In genomic region chr4:2175990-2176698, GRCh38 we compare ENCODE assay signal across 13 cellular contexts.
DNase-seq lines count a peak whose midpoint lies in the region; ATAC-seq and TF ChIP-seq lines count a peak whose summit lies in the region.
"Had no signal": no experiment of that assay in that cellular context is flagged by ENCODE, and none has a peak within 500 bp of the region (broad histone marks: within the 10 kb centered on the region; RNA-seq: fewer than 3 reads in every experiment).

No MANE protein-coding gene starts in this region.

- no peaks in the 10 kb centered on the region for H3K36me3 Mint-ChIP-seq in activated CD4-positive, alpha-beta memory T cell treated with anti-CD3 and anti-CD28 coated beads, Interleukin-2, amount 10 ng/mL, durations not matched to agents 7 days and 5 days (ENCODE audit: low read depth)
- no peaks in the 10 kb centered on the region for H3K36me3 Mint-ChIP-seq in activated CD4-positive, alpha-beta memory T cell treated with anti-CD3 and anti-CD28 coated beads for 36 hours
- H3K36me3 Mint-ChIP-seq in CD4-positive, CD25-positive, alpha-beta regulatory T cell, result peaks cover 7% of the 10 kb centered on the region
- H3K36me3 Mint-ChIP-seq in effector memory CD8-positive, alpha-beta T cell (ENCODE audit: insufficient read depth), result no peaks in the 10 kb centered on the region

- no peaks in the 10 kb centered on the region for H3K27me3 Mint-ChIP-seq in activated CD4-positive, alpha-beta memory T cell treated with anti-CD3 and anti-CD28 coated beads, Interleukin-2, amount 10 ng/mL, durations not matched to agents 7 days and 5 days
- H3K27me3 Mint-ChIP-seq in activated CD4-positive, alpha-beta memory T cell treated with anti-CD3 and anti-CD28 coated beads for 36 hours, result no peaks in the 10 kb centered on the region
- no peaks in the 10 kb centered on the region for H3K27me3 Mint-ChIP-seq in CD4-positive, CD25-positive, alpha-beta regulatory T cell
- H3K27me3 Mint-ChIP-seq in effector memory CD8-positive, alpha-beta T cell, result no peaks in the 10 kb centered on the region
- H3K27me3 Mint-ChIP-seq: IgD-negative memory B cell had no signal

- peak overlapping the region; percentile 71 for H3K27ac Mint-ChIP-seq in activated CD4-positive, alpha-beta memory T cell treated with anti-CD3 and anti-CD28 coated beads, Interleukin-2, amount 10 ng/mL, durations not matched to agents 7 days and 5 days
- H3K27ac Mint-ChIP-seq in activated CD4-positive, alpha-beta memory T cell treated with anti-CD3 and anti-CD28 coated beads for 36 hours, result no peak overlapping the region
- H3K27ac Mint-ChIP-seq in CD4-positive, CD25-positive, alpha-beta regulatory T cell, result peak overlapping the region; percentile 5 to 78 (median 40)
- peak overlapping the region; percentile 51 to 74 for H3K27ac Mint-ChIP-seq in effector memory CD8-positive, alpha-beta T cell
- H3K27ac Mint-ChIP-seq: GM23338, H9, IgD-negative memory B cell had no signal

- TF ChIP-seq POLR2A in NB4 (IDR thresholded peaks at IDR 0.05; ENCODE audit: extremely low read depth, insufficient read length), result no peak

- no peaks in the 10 kb centered on the region for H3K27me3 ChIP-seq in CD4-positive, CD25-positive, alpha-beta regulatory T cell (ENCODE audit: control insufficient read depth, insufficient read depth, low read length)
- H3K27me3 ChIP-seq: BE2C had no signal

- POLR2A ChIA-PET in activated CD4-positive, alpha-beta memory T cell treated with anti-CD3 and anti-CD28 coated beads, Interleukin-2, amount 10 ng/mL, durations not matched to agents 7 days and 5 days (lab: Charles Lee), result interaction anchor here (1.0 to 1.5 kb wide), 3 partner anchors 66 to 168 kb away, joined by 3 to 5 read pairs (median 4); partner anchors contain the start of genes HAUS3 and POLN
- POLR2A ChIA-PET in activated CD4-positive, alpha-beta memory T cell treated with anti-CD3 and anti-CD28 coated beads for 36 hours (lab: Charles Lee), result no interaction called here

- no peak overlapping the region for H3K27ac ChIP-seq in CD4-positive, CD25-positive, alpha-beta regulatory T cell (ENCODE audit: insufficient read depth, low read length, poor library complexity, severe bottlenecking)
- H3K27ac ChIP-seq: A549 had no signal

- no peak for TF ChIP-seq CTCF in NB4 (IDR thresholded peaks at IDR 0.05; ENCODE audit: low read depth, low read length)

- H3K4me1 Mint-ChIP-seq in activated CD4-positive, alpha-beta memory T cell treated with anti-CD3 and anti-CD28 coated beads, Interleukin-2, amount 10 ng/mL, durations not matched to agents 7 days and 5 days, result peaks cover 43% of the 10 kb centered on the region
- peaks cover 17% of the 10 kb centered on the region for H3K4me1 Mint-ChIP-seq in activated CD4-positive, alpha-beta memory T cell treated with anti-CD3 and anti-CD28 coated beads for 36 hours (ENCODE audit: low read depth)
- peaks cover 12 to 56% (median 28%) of the 10 kb centered on the region in 4 donors for H3K4me1 Mint-ChIP-seq in CD4-positive, CD25-positive, alpha-beta regulatory T cell
- peaks cover 5 to 12% of the 10 kb centered on the region in 2 donors for H3K4me1 Mint-ChIP-seq in effector memory CD8-positive, alpha-beta T cell (ENCODE audit: low read depth in 2 of 2)
- H3K4me1 Mint-ChIP-seq: GM23338, H9 had no signal

- peak; percentile 36 to 47 for ATAC-seq in CD4-positive, CD25-positive, alpha-beta regulatory T cell (ENCODE audit: low read depth in 2 of 2)
- ATAC-seq in effector memory CD8-positive, alpha-beta T cell (replicated peaks), result no peak
- ATAC-seq in GM18909 (IDR thresholded peaks at IDR 0.05; ENCODE audit: poor library complexity, unreplicated experiment), result no peak
- ATAC-seq: A549, GM23338 had no signal

- H3K4me3 Mint-ChIP-seq in activated CD4-positive, alpha-beta memory T cell treated with anti-CD3 and anti-CD28 coated beads, Interleukin-2, amount 10 ng/mL, durations not matched to agents 7 days and 5 days, result no peak overlapping the region
- H3K4me3 Mint-ChIP-seq in activated CD4-positive, alpha-beta memory T cell treated with anti-CD3 and anti-CD28 coated beads for 36 hours, result no peak overlapping the region
- H3K4me3 Mint-ChIP-seq in CD4-positive, CD25-positive, alpha-beta regulatory T cell, result no peak overlapping the region
- H3K4me3 Mint-ChIP-seq in effector memory CD8-positive, alpha-beta T cell, result no peak overlapping the region
- H3K4me3 Mint-ChIP-seq: GM23338, H9 had no signal

- no peaks in the 10 kb centered on the region for H3K9me3 Mint-ChIP-seq in activated CD4-positive, alpha-beta memory T cell treated with anti-CD3 and anti-CD28 coated beads, Interleukin-2, amount 10 ng/mL, durations not matched to agents 7 days and 5 days
- no peaks in the 10 kb centered on the region for H3K9me3 Mint-ChIP-seq in activated CD4-positive, alpha-beta memory T cell treated with anti-CD3 and anti-CD28 coated beads for 36 hours
- H3K9me3 Mint-ChIP-seq in CD4-positive, CD25-positive, alpha-beta regulatory T cell, result no peaks in the 10 kb centered on the region
- H3K9me3 Mint-ChIP-seq in effector memory CD8-positive, alpha-beta T cell, result no peaks in the 10 kb centered on the region
- H3K9me3 Mint-ChIP-seq: GM23338, H9, IgD-negative memory B cell had no signal

- no peak overlapping the region for H3K4me3 ChIP-seq in CD4-positive, CD25-positive, alpha-beta regulatory T cell (ENCODE audit: low read depth, low read length)
- no peak overlapping the region for H3K4me3 ChIP-seq in NB4 (ENCODE audit: low read depth, low read length)
- H3K4me3 ChIP-seq: A549, GM23338 had no signal

- peaks cover 25% of the 10 kb centered on the region for H3K4me1 ChIP-seq in CD4-positive, CD25-positive, alpha-beta regulatory T cell (ENCODE audit: control insufficient read depth, insufficient read depth, low read length, poor library complexity, severe bottlenecking)
- H3K4me1 ChIP-seq: A549, BE2C had no signal

- no peaks in the 10 kb centered on the region for H3K36me3 ChIP-seq in CD4-positive, CD25-positive, alpha-beta regulatory T cell (ENCODE audit: control insufficient read depth, insufficient read depth, low read length)
- H3K36me3 ChIP-seq: BE2C had no signal

- no peak for DNase-seq in activated CD4-positive, alpha-beta memory T cell treated with anti-CD3 and anti-CD28 coated beads, Interleukin-2, amount 10 ng/mL, durations not matched to agents 7 days and 5 days
- no peak for DNase-seq in activated CD4-positive, alpha-beta memory T cell treated with anti-CD3 and anti-CD28 coated beads for 36 hours
- peak in 1 of 3 donors; percentile 94 for DNase-seq in CD4-positive, CD25-positive, alpha-beta regulatory T cell
- DNase-seq in NB4 (ENCODE audit: low read depth), result peak; percentile 51
- DNase-seq in effector memory CD8-positive, alpha-beta T cell, result no peak
- no peak for DNase-seq in putamen (ENCODE audit: low spot score)
- DNase-seq: BE2C, DMS53, H9 had no signal

- intact Hi-C loops in activated CD4-positive, alpha-beta memory T cell treated with anti-CD3 and anti-CD28 coated beads for 36 hours (cut with micrococcal nuclease), result no loop called here

- CTCF ChIA-PET in activated CD4-positive, alpha-beta memory T cell treated with anti-CD3 and anti-CD28 coated beads, Interleukin-2, amount 10 ng/mL, durations not matched to agents 7 days and 5 days (lab: Charles Lee), result no interaction called here
- CTCF ChIA-PET in activated CD4-positive, alpha-beta memory T cell treated with anti-CD3 and anti-CD28 coated beads for 36 hours (lab: Charles Lee), result no interaction called here

- no peaks in the 10 kb centered on the region for H3K9me3 ChIP-seq in CD4-positive, CD25-positive, alpha-beta regulatory T cell (ENCODE audit: control insufficient read depth in 2 of 2, low read length in 2 of 2)
- H3K9me3 ChIP-seq: A549, BE2C had no signal

Comparison
In these comparisons a context has a peak if more than half of its experiments do, and no peak if none do; other contexts are left out.
1. ATAC-seq: peak in CD4-positive, CD25-positive, alpha-beta regulatory T cell (2 of 2); none in effector memory CD8-positive, alpha-beta T cell (single experiment) and GM18909 (single experiment).